In genomic region chr10:97383159-97383558, GRCh38 we compare ENCODE assay signal across 16 cellular contexts. TPM values are rescaled to one million over a fixed set of nuclear protein-coding genes. Genes with fewer than 3 reads are reported as not detected.
DNase-seq lines count a peak whose midpoint lies in the region; ATAC-seq and TF ChIP-seq lines count a peak whose summit lies in the region.
"Had no signal": no experiment of that assay in that cellular context is flagged by ENCODE, and none has a peak within 500 bp of the region (broad histone marks: within the 10 kb centered on the region; RNA-seq: fewer than 3 reads in every experiment).

No MANE protein-coding gene starts in this region.

- intact Hi-C loops in natural killer cell (cut with micrococcal nuclease), result no loop called here
- intact Hi-C loops in CD4-positive, alpha-beta memory T cell (cut with micrococcal nuclease), result no loop called here

- no peak overlapping the region for H3K4me3 Mint-ChIP-seq in natural killer cell treated with Interleukin-12 subunit alpha and Interleukin-12 subunit beta and Interleukin-15 and Interleukin-18, amount 100 ng/mL, for 72 hours
- H3K4me3 Mint-ChIP-seq in natural killer cell, result no peak overlapping the region
- H3K4me3 Mint-ChIP-seq in stimulated activated effector memory CD8-positive, alpha-beta T cell treated with anti-CD3 and anti-CD28 coated beads, Interleukin-12 subunit alpha, Interleukin-12 subunit beta, amount 100 ng/mL, for 72 hours, result no peak overlapping the region
- no peak overlapping the region for H3K4me3 Mint-ChIP-seq in CD4-positive, alpha-beta memory T cell
- H3K4me3 Mint-ChIP-seq: CD4-positive, alpha-beta T cell; GM23338 had no signal

- peaks cover 9% of the 10 kb centered on the region for H3K36me3 ChIP-seq in CD4-positive, alpha-beta memory T cell (ENCODE audit: insufficient read depth, low read length)

- no peaks in the 10 kb centered on the region for H3K4me1 ChIP-seq in foreskin keratinocyte
- no peaks in the 10 kb centered on the region for H3K4me1 ChIP-seq in CD4-positive, alpha-beta memory T cell (ENCODE audit: insufficient read depth, low read length)
- H3K4me1 ChIP-seq: BE2C had no signal

- TF ChIP-seq CTCF in natural killer cell (IDR thresholded peaks at IDR 0.05) (no peak), epithelial cell of esophagus (IDR thresholded peaks at IDR 0.05; ENCODE audit: insufficient read depth, low read depth, low read length, missing control alignments) (no peak), foreskin keratinocyte (conservative IDR thresholded peaks at IDR 0.05) (no peak)

- no peaks in the 10 kb centered on the region for H3K36me3 Mint-ChIP-seq in natural killer cell treated with Interleukin-12 subunit alpha and Interleukin-12 subunit beta and Interleukin-15 and Interleukin-18, amount 100 ng/mL, for 72 hours
- H3K36me3 Mint-ChIP-seq in natural killer cell, result no peaks in the 10 kb centered on the region
- peaks cover 72% of the 10 kb centered on the region for H3K36me3 Mint-ChIP-seq in stimulated activated effector memory CD8-positive, alpha-beta T cell treated with anti-CD3 and anti-CD28 coated beads, Interleukin-12 subunit alpha, Interleukin-12 subunit beta, amount 100 ng/mL, for 72 hours
- H3K36me3 Mint-ChIP-seq in CD4-positive, alpha-beta memory T cell, result peaks cover 9 to 46% of the 10 kb centered on the region in 2 donors

- H3K27me3 ChIP-seq in foreskin keratinocyte, result no peaks in the 10 kb centered on the region
- no peaks in the 10 kb centered on the region for H3K27me3 ChIP-seq in CD4-positive, alpha-beta memory T cell (ENCODE audit: insufficient read depth, low read length)
- H3K27me3 ChIP-seq: BE2C had no signal

- H3K4me1 Mint-ChIP-seq in natural killer cell treated with Interleukin-12 subunit alpha and Interleukin-12 subunit beta and Interleukin-15 and Interleukin-18, amount 100 ng/mL, for 72 hours (ENCODE audit: low read depth in 2 of 2), result no peaks in the 10 kb centered on the region
- no peaks in the 10 kb centered on the region for H3K4me1 Mint-ChIP-seq in natural killer cell
- H3K4me1 Mint-ChIP-seq in stimulated activated effector memory CD8-positive, alpha-beta T cell treated with anti-CD3 and anti-CD28 coated beads, Interleukin-12 subunit alpha, Interleukin-12 subunit beta, amount 100 ng/mL, for 72 hours, result no peaks in the 10 kb centered on the region
- H3K4me1 Mint-ChIP-seq in CD4-positive, alpha-beta memory T cell, result no peaks in the 10 kb centered on the region
- H3K4me1 Mint-ChIP-seq: GM23338 had no signal

- no peaks in the 10 kb centered on the region for H3K9me3 ChIP-seq in CD4-positive, alpha-beta memory T cell (ENCODE audit: control insufficient read depth in 1 of 2, low read length in 2 of 2)
- H3K9me3 ChIP-seq: BE2C had no signal

- no peaks in the 10 kb centered on the region for H3K27me3 Mint-ChIP-seq in natural killer cell treated with Interleukin-12 subunit alpha and Interleukin-12 subunit beta and Interleukin-15 and Interleukin-18, amount 100 ng/mL, for 72 hours
- H3K27me3 Mint-ChIP-seq in natural killer cell (ENCODE audit: low read depth in 2 of 2), result no peaks in the 10 kb centered on the region
- no peaks in the 10 kb centered on the region for H3K27me3 Mint-ChIP-seq in CD4-positive, alpha-beta memory T cell
- H3K27me3 Mint-ChIP-seq: CD4-positive, alpha-beta T cell had no signal

- POLR2A ChIA-PET in CD4-positive, alpha-beta memory T cell (lab: Charles Lee; ENCODE audit: partially characterized antibody), result no interaction called here

- H3K4me3 ChIP-seq in epithelial cell of esophagus (ENCODE audit: low read length), result no peak overlapping the region
- no peak overlapping the region for H3K4me3 ChIP-seq in CD4-positive, alpha-beta memory T cell (ENCODE audit: low read length in 2 of 2)
- H3K4me3 ChIP-seq: GM23338 had no signal

- H3K27ac ChIP-seq in foreskin keratinocyte, result no peak overlapping the region
- H3K27ac ChIP-seq in CD4-positive, alpha-beta memory T cell (ENCODE audit: low read depth, low read length), result no peak overlapping the region
- H3K27ac ChIP-seq: C4-2B had no signal

- no peaks in the 10 kb centered on the region for H3K9me3 Mint-ChIP-seq in natural killer cell treated with Interleukin-12 subunit alpha and Interleukin-12 subunit beta and Interleukin-15 and Interleukin-18, amount 100 ng/mL, for 72 hours
- H3K9me3 Mint-ChIP-seq in natural killer cell, result no peaks in the 10 kb centered on the region
- H3K9me3 Mint-ChIP-seq in stimulated activated effector memory CD8-positive, alpha-beta T cell treated with anti-CD3 and anti-CD28 coated beads, Interleukin-12 subunit alpha, Interleukin-12 subunit beta, amount 100 ng/mL, for 72 hours, result no peaks in the 10 kb centered on the region
- H3K9me3 Mint-ChIP-seq in CD4-positive, alpha-beta memory T cell, result no peaks in the 10 kb centered on the region
- H3K9me3 Mint-ChIP-seq: CD4-positive, alpha-beta T cell; GM23338 had no signal

- no peak for ATAC-seq in natural killer cell treated with Interleukin-12 subunit alpha and Interleukin-12 subunit beta and Interleukin-15 and Interleukin-18, amount 100 ng/mL, for 72 hours
- no peak for ATAC-seq in natural killer cell
- peak; percentile 45 for ATAC-seq in foreskin keratinocyte
- no peak for ATAC-seq in stimulated activated effector memory CD8-positive, alpha-beta T cell treated with anti-CD3 and anti-CD28 coated beads, Interleukin-12 subunit alpha, Interleukin-12 subunit beta, amount 100 ng/mL, for 72 hours
- ATAC-seq: GM23338 had no signal

- DNase-seq in natural killer cell treated with Interleukin-12 subunit alpha and Interleukin-12 subunit beta and Interleukin-15 and Interleukin-18, amount 100 ng/mL, for 72 hours (ENCODE audit: low spot score), result peak; percentile 28
- DNase-seq in natural killer cell, result no peak
- DNase-seq in epithelial cell of esophagus (ENCODE audit: low read depth), result peak; percentile 27
- DNase-seq in foreskin keratinocyte, result peak; percentile 5 to 22
- no peak for DNase-seq in stimulated activated effector memory CD8-positive, alpha-beta T cell treated with anti-CD3 and anti-CD28 coated beads, Interleukin-12 subunit alpha, Interleukin-12 subunit beta, amount 100 ng/mL, for 72 hours (ENCODE audit: low spot score in 2 of 2)
- DNase-seq in activated CD4-positive, alpha-beta T cell treated with anti-CD3 and anti-CD28 coated beads for 1 hour, result no peak
- DNase-seq in DMS153 (lab: John Stamatoyannopoulos, UW), result no peak
- no peak for DNase-seq in CD4-positive, alpha-beta memory T cell
- DNase-seq: 8988T; BE2C; CD4-positive, alpha-beta T cell; DMS79 treated with DMSO at 0.1 percent for 48 hours; GF-D8; HCEC 1CT had no signal

- H3K27ac Mint-ChIP-seq in natural killer cell treated with Interleukin-12 subunit alpha and Interleukin-12 subunit beta and Interleukin-15 and Interleukin-18, amount 100 ng/mL, for 72 hours, result no peak overlapping the region
- H3K27ac Mint-ChIP-seq in natural killer cell, result peak overlapping the region in 1 of 2 donors; percentile 13
- H3K27ac Mint-ChIP-seq in stimulated activated effector memory CD8-positive, alpha-beta T cell treated with anti-CD3 and anti-CD28 coated beads, Interleukin-12 subunit alpha, Interleukin-12 subunit beta, amount 100 ng/mL, for 72 hours, result peak overlapping the region; percentile 40
- peak overlapping the region in 1 of 7 donors; percentile 37 for H3K27ac Mint-ChIP-seq in CD4-positive, alpha-beta memory T cell
- H3K27ac Mint-ChIP-seq: CD4-positive, alpha-beta T cell; GM23338 had no signal

- CTCF ChIA-PET in CD4-positive, alpha-beta memory T cell (lab: Charles Lee; ENCODE audit: partially characterized antibody), result interaction anchor here (1.1 to 1.6 kb wide), 3 partner anchors 19 to 105 kb away, joined by 3 to 4 read pairs (median 4); partner anchors contain the start of gene RRP12

RNA-seq across cellular contexts. Expression of gene RRP12, which starts 18.0 kb away (rescaled TPM):
- total RNA-seq in natural killer cell treated with Interleukin-12 subunit alpha and Interleukin-12 subunit beta and Interleukin-15 and Interleukin-18, amount 100 ng/mL, for 72 hours, result 100 to 1,000 TPM in 1 of 2 donors, 10 to 100 TPM in 1; 40.1 to 100 TPM
- 100 to 1,000 TPM in 1 of 3 donors, 10 to 100 TPM in 2; 60.1 to 234 (median 79.2) TPM for total RNA-seq in natural killer cell
- total RNA-seq in foreskin keratinocyte, result 32.7 and 40.1 TPM in 2 replicates
- 23.7 and 27.7 TPM in 2 replicates for polyA plus RNA-seq in foreskin keratinocyte
- total RNA-seq in CD4-positive, alpha-beta memory T cell, result 10 to 100 TPM; 18.2 to 20.0 TPM
- polyA plus RNA-seq in CD4-positive, alpha-beta memory T cell, result 1 to 10 TPM; 6.3 to 7.7 TPM

RNA-seq across cellular contexts. Expression of gene PGAM1, which starts 42.8 kb away (rescaled TPM):
- total RNA-seq in natural killer cell treated with Interleukin-12 subunit alpha and Interleukin-12 subunit beta and Interleukin-15 and Interleukin-18, amount 100 ng/mL, for 72 hours, result 100 to 1,000 TPM; 546 to 554 TPM
- total RNA-seq in natural killer cell, result 100 to 1,000 TPM in 1 of 3 donors, 10 to 100 TPM in 2; 92.6 to 104 (median 96.0) TPM
- 520 and 546 TPM in 2 replicates for total RNA-seq in foreskin keratinocyte
- 438 and 526 TPM in 2 replicates for polyA plus RNA-seq in foreskin keratinocyte
- 100 to 1,000 TPM in 1 of 2 experiments, 10 to 100 TPM in 1; 95.7 to 102 TPM for total RNA-seq in CD4-positive, alpha-beta memory T cell
- 100 to 1,000 TPM; 300 to 371 TPM for polyA plus RNA-seq in CD4-positive, alpha-beta memory T cell

RNA-seq across cellular contexts. Expression of gene FRAT2, which starts 48.6 kb away (rescaled TPM):
- 1 to 10 TPM; 7.1 to 8.7 TPM for total RNA-seq in natural killer cell treated with Interleukin-12 subunit alpha and Interleukin-12 subunit beta and Interleukin-15 and Interleukin-18, amount 100 ng/mL, for 72 hours
- total RNA-seq in natural killer cell (10 to 100 TPM; 18.7 to 23.4 (median 22.2) TPM), foreskin keratinocyte (7.1 and 8.1 TPM in 2 replicates)
- 6.4 and 8.6 TPM in 2 replicates for polyA plus RNA-seq in foreskin keratinocyte
- 10 to 100 TPM; 28.7 to 30.4 TPM for total RNA-seq in CD4-positive, alpha-beta memory T cell
- polyA plus RNA-seq in CD4-positive, alpha-beta memory T cell, result 10 to 100 TPM; 13.1 to 15.6 TPM

Comparison
In these comparisons a context has a peak if more than half of its experiments do, and no peak if none do; other contexts are left out.
1. DNase-seq: peak in natural killer cell treated with Interleukin-12 subunit alpha and Interleukin-12 subunit beta and Interleukin-15 and Interleukin-18, amount 100 ng/mL, for 72 hours (single experiment), epithelial cell of esophagus (single experiment) and foreskin keratinocyte (2 of 2); none in natural killer cell (single experiment), stimulated activated effector memory CD8-positive, alpha-beta T cell treated with anti-CD3 and anti-CD28 coated beads, Interleukin-12 subunit alpha, Interleukin-12 subunit beta, amount 100 ng/mL, for 72 hours (0 of 2), activated CD4-positive, alpha-beta T cell treated with anti-CD3 and anti-CD28 coated beads for 1 hour (single experiment), DMS153 (single experiment) and CD4-positive, alpha-beta memory T cell (0 of 5).